In the genomic region with DNA sequence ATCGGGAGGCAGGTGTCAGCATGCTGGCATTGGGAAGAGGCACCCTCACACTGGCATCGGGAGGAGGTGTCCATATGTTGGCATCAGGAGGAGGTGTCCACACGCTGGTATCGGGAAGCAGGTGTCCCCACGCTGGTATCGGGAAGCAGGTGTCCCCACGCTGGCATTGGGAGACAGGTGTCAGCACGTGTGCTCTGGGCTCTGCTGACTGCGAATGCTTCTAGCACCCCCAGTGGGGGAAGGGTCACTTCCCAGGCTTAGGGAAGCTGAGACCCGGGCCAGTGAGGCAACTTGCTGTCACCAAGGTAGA, we compare ENCODE assay signal across 17 cellular contexts.
A peak's percentile ranks its signal among the peaks of the same experiment; 100 is the strongest.
DNase-seq lines count a peak whose midpoint lies in the region; ATAC-seq and TF ChIP-seq lines count a peak whose summit lies in the region.
"Had no signal": no experiment of that assay in that cellular context is flagged by ENCODE, and none has a peak within 500 bp of the region (broad histone marks: within the 10 kb centered on the region; RNA-seq: fewer than 3 reads in every experiment).

No MANE protein-coding gene starts in this region.

- no peaks in the 10 kb centered on the region for H3K9me3 ChIP-seq in spleen
- H3K9me3 ChIP-seq: body of pancreas, uterus had no signal

- intact Hi-C loops in spleen (cut with DNase I; ENCODE audit: low total_unique reads), result no loop called here

- no peak for TF ChIP-seq CTCF in spleen (IDR thresholded peaks at IDR 0.05 in 8 of 11, conservative IDR thresholded peaks at IDR 0.05 in 3 of 11)

- POLR2A ChIA-PET in activated naive CD8-positive, alpha-beta T cell treated with anti-CD3 and anti-CD28 coated beads, Interleukin-2, amount 10 ng/mL, durations not matched to agents 7 days and 5 days (lab: Charles Lee), result interaction anchor here (0.6 to 2.7 kb wide), 3 partner anchors 55 to 119 kb away, joined by 3 to 18 read pairs (median 7); no protein-coding TSS in a partner anchor

- H3K9me3 Mint-ChIP-seq in stimulated activated naive CD8-positive, alpha-beta T cell treated with anti-CD3 and anti-CD28 coated beads, Interleukin-15, Interleukin-2, amounts not matched to agents 100 ng/mL and 50 ng/mL, for 24 hours, result no peaks in the 10 kb centered on the region
- no peaks in the 10 kb centered on the region for H3K9me3 Mint-ChIP-seq in activated naive CD8-positive, alpha-beta T cell treated with anti-CD3 and anti-CD28 coated beads, Interleukin-2, amount 10 ng/mL, durations not matched to agents 7 days and 5 days
- H3K9me3 Mint-ChIP-seq: mesothelial cell of epicardium, neural crest cell had no signal

- H3K27ac Mint-ChIP-seq in stimulated activated naive CD8-positive, alpha-beta T cell treated with anti-CD3 and anti-CD28 coated beads, Interleukin-15, Interleukin-2, amounts not matched to agents 100 ng/mL and 50 ng/mL, for 24 hours, result peak overlapping the region; percentile 88
- peak overlapping the region; percentile 86 for H3K27ac Mint-ChIP-seq in activated naive CD8-positive, alpha-beta T cell treated with anti-CD3 and anti-CD28 coated beads, Interleukin-2, amount 10 ng/mL, durations not matched to agents 7 days and 5 days
- H3K27ac Mint-ChIP-seq: mesothelial cell of epicardium had no signal

- no peaks in the 10 kb centered on the region for H3K27me3 ChIP-seq in spleen (replicated peaks in 1 of 7)
- H3K27me3 ChIP-seq: body of pancreas, uterus had no signal

- no peaks in the 10 kb centered on the region for H3K36me3 Mint-ChIP-seq in stimulated activated naive CD8-positive, alpha-beta T cell treated with anti-CD3 and anti-CD28 coated beads, Interleukin-15, Interleukin-2, amounts not matched to agents 100 ng/mL and 50 ng/mL, for 24 hours (ENCODE audit: low read depth)
- peaks cover 2% of the 10 kb centered on the region for H3K36me3 Mint-ChIP-seq in activated naive CD8-positive, alpha-beta T cell treated with anti-CD3 and anti-CD28 coated beads, Interleukin-2, amount 10 ng/mL, durations not matched to agents 7 days and 5 days
- H3K36me3 Mint-ChIP-seq: mesothelial cell of epicardium had no signal

- H3K27ac ChIP-seq in spleen, result peak overlapping the region in 2 of 8 donors; percentile 59 to 73
- H3K27ac ChIP-seq: body of pancreas, C4-2B, uterus, WERI-Rb-1 had no signal

- peaks cover 0 to 100% (median 41%) of the 10 kb centered on the region in 6 donors for H3K4me1 ChIP-seq in spleen
- H3K4me1 ChIP-seq: body of pancreas, uterus had no signal

- 76 to 84% (median 80%) methylated on average over 10 of the region's 10 CpGs for WGBS in spleen, 5 donors

- no peak overlapping the region for H3K4me3 Mint-ChIP-seq in stimulated activated naive CD8-positive, alpha-beta T cell treated with anti-CD3 and anti-CD28 coated beads, Interleukin-15, Interleukin-2, amounts not matched to agents 100 ng/mL and 50 ng/mL, for 24 hours
- H3K4me3 Mint-ChIP-seq in activated naive CD8-positive, alpha-beta T cell treated with anti-CD3 and anti-CD28 coated beads, Interleukin-2, amount 10 ng/mL, durations not matched to agents 7 days and 5 days, result no peak overlapping the region
- H3K4me3 Mint-ChIP-seq: mesothelial cell of epicardium, neural crest cell had no signal

- no peak overlapping the region for H3K4me3 ChIP-seq in spleen
- H3K4me3 ChIP-seq: body of pancreas, skin epidermis, uterus had no signal

- peaks cover 83% of the 10 kb centered on the region for H3K4me1 Mint-ChIP-seq in stimulated activated naive CD8-positive, alpha-beta T cell treated with anti-CD3 and anti-CD28 coated beads, Interleukin-15, Interleukin-2, amounts not matched to agents 100 ng/mL and 50 ng/mL, for 24 hours (ENCODE audit: low read depth)
- peaks cover 88% of the 10 kb centered on the region for H3K4me1 Mint-ChIP-seq in activated naive CD8-positive, alpha-beta T cell treated with anti-CD3 and anti-CD28 coated beads, Interleukin-2, amount 10 ng/mL, durations not matched to agents 7 days and 5 days
- H3K4me1 Mint-ChIP-seq: mesothelial cell of epicardium, neural crest cell had no signal

- no peak for TF ChIP-seq POLR2A in spleen (IDR thresholded peaks at IDR 0.05)

- no peaks in the 10 kb centered on the region for H3K27me3 Mint-ChIP-seq in stimulated activated naive CD8-positive, alpha-beta T cell treated with anti-CD3 and anti-CD28 coated beads, Interleukin-15, Interleukin-2, amounts not matched to agents 100 ng/mL and 50 ng/mL, for 24 hours
- no peaks in the 10 kb centered on the region for H3K27me3 Mint-ChIP-seq in activated naive CD8-positive, alpha-beta T cell treated with anti-CD3 and anti-CD28 coated beads, Interleukin-2, amount 10 ng/mL, durations not matched to agents 7 days and 5 days

- H3K36me3 ChIP-seq in spleen, result no peaks in the 10 kb centered on the region
- H3K36me3 ChIP-seq: uterus, WERI-Rb-1 had no signal

- DNase-seq in NCI-H2196 (lab: John Stamatoyannopoulos, UW; ENCODE audit: unreplicated experiment), result peak; percentile 26
- no peak for DNase-seq in NCI-H2196 treated with DMSO at 0.1 percent for 48 hours (lab: John Stamatoyannopoulos, UW; ENCODE audit: unreplicated experiment)
- DNase-seq in stimulated activated naive CD8-positive, alpha-beta T cell treated with anti-CD3 and anti-CD28 coated beads, Interleukin-15, Interleukin-2, amounts not matched to agents 100 U/mL and 50 U/mL, for 24 hours, result no peak
- no peak for DNase-seq in activated naive CD8-positive, alpha-beta T cell treated with anti-CD3 and anti-CD28 coated beads, Interleukin-2, amount 10 ng/mL, durations not matched to agents 7 days and 5 days
- DNase-seq in spleen, result no peak
- no peak for DNase-seq in C1 segment of cervical spinal cord (lab: John Stamatoyannopoulos, UW)
- DNase-seq: body of pancreas; NCI-H2029 treated with DMSO at 0.1 percent for 48 hours; stimulated activated CD4-positive, alpha-beta T cell treated with anti-CD3 and anti-CD28 coated beads, Interleukin-4, amount 100 ng/mL, for 1 hour; uterus; WERI-Rb-1 had no signal

- ATAC-seq in stimulated activated naive CD8-positive, alpha-beta T cell treated with anti-CD3 and anti-CD28 coated beads, Interleukin-15, Interleukin-2, amounts not matched to agents 100 U/mL and 50 U/mL, for 24 hours, result no peak
- no peak for ATAC-seq in activated naive CD8-positive, alpha-beta T cell treated with anti-CD3 and anti-CD28 coated beads, Interleukin-2, amount 10 ng/mL, durations not matched to agents 7 days and 5 days (ENCODE audit: low read depth)
- ATAC-seq in HG03139 (IDR thresholded peaks at IDR 0.05; ENCODE audit: unreplicated experiment), result no peak
- ATAC-seq: body of pancreas had no signal
